Comparison of ENCODE assay signal across 20 cellular contexts in genomic region chr7:75849573-75849972, GRCh38. TPM values are rescaled to one million over a fixed set of nuclear protein-coding genes. Genes with fewer than 3 reads are reported as not detected.
"Had no signal": no experiment of that assay in that cellular context is flagged by ENCODE, and none has a peak within 500 bp of the region (broad histone marks: within the 10 kb centered on the region; RNA-seq: fewer than 3 reads in every experiment).

No MANE protein-coding gene starts in this region.

- H3K27ac ChIP-seq: heart left ventricle, neural progenitor cell, ovary, right atrium auricular region, sigmoid colon, skin epidermis, suprapubic skin, thyroid gland had no signal

- H3K4me2 ChIP-seq: neural progenitor cell had no signal

- H3K9ac ChIP-seq: neural progenitor cell had no signal

- H3K36me3 ChIP-seq: heart left ventricle, neural progenitor cell, ovary, right atrium auricular region, sigmoid colon, suprapubic skin, thyroid gland had no signal

- H2AFZ ChIP-seq: neural progenitor cell had no signal

- DNase-seq: erythroblast; heart left ventricle; hippocampal formation; nucleus accumbens; ovary; sigmoid colon; stimulated activated CD4-positive, alpha-beta T cell treated with anti-CD3 and anti-CD28 coated beads, Interleukin-12 subunit alpha, Interleukin-12 subunit beta, amount 100 ng/mL, for 4 hours; stimulated activated CD4-positive, alpha-beta T cell treated with anti-CD3 and anti-CD28 coated beads, Interleukin-2, amount 100 ng/mL, for 48 hours; stimulated activated naive CD8-positive, alpha-beta T cell treated with anti-CD3 and anti-CD28 coated beads, Interleukin-15, Interleukin-2, amounts not matched to agents 100 U/mL and 50 U/mL, for 24 hours; thyroid gland had no signal

- H3K9me3 ChIP-seq: heart left ventricle, ovary, right atrium auricular region, sigmoid colon, suprapubic skin, thyroid gland had no signal

- H3K27me3 ChIP-seq: heart left ventricle, neural progenitor cell, ovary, right atrium auricular region, sigmoid colon, suprapubic skin, thyroid gland had no signal

- H3K4me3 ChIP-seq: heart left ventricle, neural progenitor cell, ovary, right atrium auricular region, sigmoid colon, skin epidermis, suprapubic skin, thyroid gland had no signal

- H3K4me1 ChIP-seq: neural progenitor cell, right atrium auricular region, sigmoid colon, suprapubic skin, thyroid gland had no signal

- ATAC-seq: heart left ventricle; natural killer cell treated with Interleukin-12 subunit alpha and Interleukin-12 subunit beta and Interleukin-15 and Interleukin-18, amount 100 ng/mL, for 72 hours; stimulated activated effector memory CD8-positive, alpha-beta T cell treated with anti-CD3 and anti-CD28 coated beads, Interleukin-12 subunit alpha, Interleukin-12 subunit beta, amount 100 ng/mL, for 72 hours; stimulated activated naive CD8-positive, alpha-beta T cell treated with anti-CD3 and anti-CD28 coated beads, Interleukin-15, Interleukin-2, amounts not matched to agents 100 U/mL and 50 U/mL, for 24 hours had no signal

RNA-seq across cellular contexts. Expression of gene CCL24, which starts 36.0 kb away (rescaled TPM):
- total RNA-seq: frontal cortex, glomerular endothelial cell, kidney epithelial cell, posterior vena cava, right atrium auricular region, sigmoid colon, thyroid gland had no signal
